In the genomic region with DNA sequence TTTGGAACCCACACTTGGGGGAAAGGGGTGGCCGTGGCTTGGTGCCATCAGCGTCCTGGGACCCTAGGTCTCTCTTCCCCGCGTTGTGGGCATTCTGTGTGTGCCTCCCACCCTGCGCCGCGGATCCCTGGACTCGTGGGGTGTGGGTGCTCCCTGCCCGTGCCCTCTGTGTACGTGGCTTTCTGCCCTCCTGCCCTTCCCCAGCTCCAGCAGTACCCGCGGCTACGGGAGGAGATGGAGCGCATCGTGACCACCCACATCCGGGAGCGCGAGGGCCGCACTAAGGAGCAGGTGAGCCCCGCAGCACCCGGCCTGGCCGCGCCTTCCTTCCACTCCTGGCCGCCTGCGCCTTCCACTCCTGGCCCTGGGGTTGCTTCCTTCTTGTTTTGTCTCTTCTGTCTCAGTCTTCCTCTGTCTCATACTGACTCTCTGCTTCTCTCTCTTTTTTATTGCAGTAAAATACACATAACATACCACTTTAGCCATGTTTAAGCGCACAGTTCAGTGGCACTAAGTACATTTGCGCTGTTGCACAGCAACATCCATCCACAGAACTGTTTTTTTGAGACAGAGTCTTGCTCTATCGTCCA, we compare ENCODE assay signal across 25 cellular contexts.
"Had no signal": no experiment of that assay in that cellular context is flagged by ENCODE, and none has a peak within 500 bp of the region (broad histone marks: within the 10 kb centered on the region; RNA-seq: fewer than 3 reads in every experiment).

No MANE protein-coding gene starts in this region.

- H3K4me3 Mint-ChIP-seq: activated naive CD4-positive, alpha-beta T cell treated with anti-CD3 and anti-CD28 coated beads for 36 hours; activated naive CD8-positive, alpha-beta T cell treated with anti-CD3 and anti-CD28 coated beads for 36 hours; activated T-helper 1 cell treated with anti-CD3 and anti-CD28 coated beads, Interleukin-12 subunit alpha, Interleukin-12 subunit beta, Interleukin-2, Interleukin-4 antibody, amounts not matched to agents 30 ng/mL and 10 ng/mL and 1 ng/mL, durations not matched to agents 14 hours and 24 hours and 36 hours; mesothelial cell of epicardium; naive thymus-derived CD8-positive, alpha-beta T cell; neural progenitor cell; stimulated activated naive CD8-positive, alpha-beta T cell treated with anti-CD3 and anti-CD28 coated beads, Interleukin-15, Interleukin-2, amounts not matched to agents 100 ng/mL and 50 ng/mL, for 24 hours; T-helper 1 cell treated with Interleukin-12 subunit alpha and Interleukin-12 subunit beta and Interleukin-4 antibody, amounts not matched to agents 30 μg/mL and 1 μg/mL, for 36 hours had no signal

- H3K9me3 Mint-ChIP-seq: activated naive CD4-positive, alpha-beta T cell treated with anti-CD3 and anti-CD28 coated beads for 36 hours; activated naive CD8-positive, alpha-beta T cell treated with anti-CD3 and anti-CD28 coated beads for 36 hours; activated T-helper 1 cell treated with anti-CD3 and anti-CD28 coated beads, Interleukin-12 subunit alpha, Interleukin-12 subunit beta, Interleukin-2, Interleukin-4 antibody, amounts not matched to agents 30 ng/mL and 10 ng/mL and 1 ng/mL, durations not matched to agents 14 hours and 24 hours and 36 hours; mesothelial cell of epicardium; naive thymus-derived CD8-positive, alpha-beta T cell; neural progenitor cell; stimulated activated naive CD8-positive, alpha-beta T cell treated with anti-CD3 and anti-CD28 coated beads, Interleukin-15, Interleukin-2, amounts not matched to agents 100 ng/mL and 50 ng/mL, for 24 hours; T-helper 1 cell treated with Interleukin-12 subunit alpha and Interleukin-12 subunit beta and Interleukin-4 antibody, amounts not matched to agents 30 μg/mL and 1 μg/mL, for 36 hours had no signal

- H3K27me3 ChIP-seq: adrenal gland, brain microvascular endothelial cell, dorsolateral prefrontal cortex, neural progenitor cell, upper lobe of left lung had no signal

- ATAC-seq: activated CD4-positive, CD25-positive, alpha-beta regulatory T cell treated with anti-CD3 and anti-CD28 coated beads, Interleukin-2, amount 50 U/mL, for 24 hours; naive thymus-derived CD8-positive, alpha-beta T cell had no signal

- H3K27ac ChIP-seq: adrenal gland, brain microvascular endothelial cell, neural progenitor cell, upper lobe of left lung, VCaP had no signal

- H3K36me3 Mint-ChIP-seq: activated naive CD8-positive, alpha-beta T cell treated with anti-CD3 and anti-CD28 coated beads for 36 hours; naive thymus-derived CD8-positive, alpha-beta T cell had no signal

- H3K36me3 ChIP-seq: adrenal gland, brain microvascular endothelial cell, neural progenitor cell, upper lobe of left lung had no signal

- DNase-seq: activated CD4-positive, alpha-beta T cell treated with anti-CD3 and anti-CD28 coated beads for 48 hours; activated CD4-positive, alpha-beta T cell treated with anti-CD3 and anti-CD28 coated beads, Interleukin-2, amount 50 U/mL, for 48 hours; activated CD8-positive, alpha-beta memory T cell treated with anti-CD3 and anti-CD28 coated beads for 24 hours; activated effector memory CD4-positive, alpha-beta T cell treated with anti-CD3 and anti-CD28 coated beads, Interleukin-2, amount 50 U/mL, for 16 hours; activated naive CD4-positive, alpha-beta T cell treated with anti-CD3 and anti-CD28 coated beads for 36 hours; activated naive CD8-positive, alpha-beta T cell treated with anti-CD3 and anti-CD28 coated beads for 36 hours; adrenal gland; brain microvascular endothelial cell; dorsolateral prefrontal cortex; effector memory CD4-positive, alpha-beta T cell; glutamatergic neuron; islet precursor cell; left cardiac atrium; naive thymus-derived CD8-positive, alpha-beta T cell; stimulated activated CD4-positive, alpha-beta T cell treated with anti-CD3 and anti-CD28 coated beads, Interleukin-2, amount 100 ng/mL, for 48 hours; T-helper 9 cell; upper lobe of left lung had no signal

- H3K9me3 ChIP-seq: adrenal gland, upper lobe of left lung had no signal

- H3K27ac Mint-ChIP-seq: activated naive CD4-positive, alpha-beta T cell treated with anti-CD3 and anti-CD28 coated beads for 36 hours; activated naive CD8-positive, alpha-beta T cell treated with anti-CD3 and anti-CD28 coated beads for 36 hours; activated T-helper 1 cell treated with anti-CD3 and anti-CD28 coated beads, Interleukin-12 subunit alpha, Interleukin-12 subunit beta, Interleukin-2, Interleukin-4 antibody, amounts not matched to agents 30 ng/mL and 10 ng/mL and 1 ng/mL, durations not matched to agents 14 hours and 24 hours and 36 hours; mesothelial cell of epicardium; stimulated activated naive CD8-positive, alpha-beta T cell treated with anti-CD3 and anti-CD28 coated beads, Interleukin-15, Interleukin-2, amounts not matched to agents 100 ng/mL and 50 ng/mL, for 24 hours; T-helper 1 cell treated with Interleukin-12 subunit alpha and Interleukin-12 subunit beta and Interleukin-4 antibody, amounts not matched to agents 30 μg/mL and 1 μg/mL, for 36 hours had no signal

- H3K4me1 Mint-ChIP-seq: activated naive CD8-positive, alpha-beta T cell treated with anti-CD3 and anti-CD28 coated beads for 36 hours; mesothelial cell of epicardium; naive thymus-derived CD8-positive, alpha-beta T cell; neural progenitor cell had no signal

- H3K4me1 ChIP-seq: adrenal gland, neural progenitor cell, upper lobe of left lung had no signal

- H3K4me3 ChIP-seq: adrenal gland, coronary artery, dorsolateral prefrontal cortex, neural progenitor cell, upper lobe of left lung had no signal

- H3K27me3 Mint-ChIP-seq: activated naive CD8-positive, alpha-beta T cell treated with anti-CD3 and anti-CD28 coated beads for 36 hours had no signal
